8 cellular contexts compared by ENCODE assay signal in the genomic region with DNA sequence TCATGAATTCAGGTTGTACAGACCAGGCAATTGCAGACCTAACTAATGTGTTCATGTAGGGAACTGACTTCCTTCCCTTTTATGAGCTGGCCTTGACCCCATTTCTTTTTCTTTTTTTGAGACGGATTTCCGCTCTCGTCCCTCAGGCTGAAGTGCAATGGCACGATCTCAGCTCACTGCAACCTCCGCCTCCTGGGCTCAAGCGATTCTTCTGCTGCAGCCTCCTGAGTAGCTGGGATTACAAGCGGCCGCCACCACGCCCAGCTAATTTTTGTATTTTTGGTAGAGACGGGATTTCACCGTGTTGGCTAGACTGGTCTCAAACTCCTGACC. TPM values are rescaled to one million over a fixed set of nuclear protein-coding genes. Genes with fewer than 3 reads are reported as not detected.
DNase-seq lines count a peak whose midpoint lies in the region; ATAC-seq and TF ChIP-seq lines count a peak whose summit lies in the region.
"Not testable (repeated sequence)": the region's sequence is repeated elsewhere in the genome, so short reads cannot be mapped to it uniquely, and the experiment has no call there.

No MANE protein-coding gene starts in this region.

- not testable (repeated sequence) for H3K4me3 ChIP-seq in Caco-2 (ENCODE audit: low read depth, low read length); naive thymus-derived CD4-positive, alpha-beta T cell (ENCODE audit: low read length)
- H3K4me3 ChIP-seq in foreskin fibroblast (ENCODE audit: low read depth in 1 of 2, low read length in 2 of 2) (peak overlapping the region; percentile 70 to 71), skeletal muscle tissue (ENCODE audit: low read length in 3 of 3) (peak overlapping the region; percentile 65 to 75 (median 74)), vagina (peak overlapping the region; percentile 66 to 84)

- not testable (repeated sequence) for BruUV-seq in Caco-2 (replicated peaks; lab: Mats Ljungman, UMichigan)

- H3K27ac Mint-ChIP-seq in Caco-2 (ENCODE audit: unreplicated experiment); activated CD8-positive, alpha-beta memory T cell treated with anti-CD3 and anti-CD28 coated beads, Interleukin-2, amount 10 ng/mL, durations not matched to agents 7 days and 5 days: not testable (repeated sequence)
- H3K27ac Mint-ChIP-seq in T-cell, result peak overlapping the region; percentile 88 to 92
- H3K27ac Mint-ChIP-seq in naive thymus-derived CD4-positive, alpha-beta T cell, result peak overlapping the region in 6 of 9 donors; percentile 20 to 92 (median 77)

- not testable (repeated sequence) for H3K4me1 ChIP-seq in Caco-2
- H3K4me1 ChIP-seq in naive thymus-derived CD4-positive, alpha-beta T cell (ENCODE audit: control insufficient read depth in 2 of 2, insufficient read depth in 2 of 2, low read length in 2 of 2), result peaks cover 7 to 13% of the 10 kb centered on the region in 2 donors
- H3K4me1 ChIP-seq in skeletal muscle tissue (ENCODE audit: control insufficient read depth in 3 of 3, insufficient read depth in 3 of 3, low read length in 3 of 3) (peaks cover 34 to 52% (median 38%) of the 10 kb centered on the region in 3 donors), vagina (peaks cover 74% of the 10 kb centered on the region)

- POLR2A ChIA-PET in Caco-2 (lab: Charles Lee), result interaction anchor here (0.6 to 0.7 kb wide), 2 partner anchors 26 to 108 kb away, joined by 3 read pairs; no protein-coding TSS in a partner anchor
- POLR2A ChIA-PET in T-cell (lab: Charles Lee), result not testable (repeated sequence)
- POLR2A ChIA-PET in naive thymus-derived CD4-positive, alpha-beta T cell (lab: Charles Lee), result interaction anchor here (0.6 to 1.1 kb wide), 4 partner anchors 26 to 1994 kb away, joined by 3 to 5 read pairs (median 4); no protein-coding TSS in a partner anchor

- not testable (repeated sequence) for H3K27me3 Mint-ChIP-seq in Caco-2 (ENCODE audit: insufficient read depth, unreplicated experiment); T-cell; activated CD8-positive, alpha-beta memory T cell treated with anti-CD3 and anti-CD28 coated beads, Interleukin-2, amount 10 ng/mL, durations not matched to agents 7 days and 5 days; naive thymus-derived CD4-positive, alpha-beta T cell

- not testable (repeated sequence) for H3K27me3 ChIP-seq in Caco-2 (replicated peaks; ENCODE audit: control insufficient read depth, insufficient read depth, low read length); naive thymus-derived CD4-positive, alpha-beta T cell (ENCODE audit: control insufficient read depth in 2 of 2, insufficient read depth in 2 of 2, low read length in 2 of 2); skeletal muscle tissue (ENCODE audit: control insufficient read depth in 3 of 3, insufficient read depth in 3 of 3, low read length in 3 of 3); vagina

- TF ChIP-seq POLR2A in vagina (IDR thresholded peaks at IDR 0.05), result not testable (repeated sequence)

- not testable (repeated sequence) for H3K9me3 Mint-ChIP-seq in Caco-2 (ENCODE audit: unreplicated experiment); T-cell; activated CD8-positive, alpha-beta memory T cell treated with anti-CD3 and anti-CD28 coated beads, Interleukin-2, amount 10 ng/mL, durations not matched to agents 7 days and 5 days (ENCODE audit: low read depth); naive thymus-derived CD4-positive, alpha-beta T cell

- intact Hi-C loops in Caco-2 (cut with micrococcal nuclease; ENCODE audit: unreplicated experiment); naive thymus-derived CD4-positive, alpha-beta T cell (cut with micrococcal nuclease); vagina (cut with DNase I): not testable (repeated sequence)

- peaks cover 79% of the 10 kb centered on the region for H3K36me3 Mint-ChIP-seq in Caco-2 (ENCODE audit: insufficient read depth, unreplicated experiment)
- H3K36me3 Mint-ChIP-seq in T-cell, result peaks cover 22% of the 10 kb centered on the region
- H3K36me3 Mint-ChIP-seq in activated CD8-positive, alpha-beta memory T cell treated with anti-CD3 and anti-CD28 coated beads, Interleukin-2, amount 10 ng/mL, durations not matched to agents 7 days and 5 days, result peaks cover 43% of the 10 kb centered on the region
- peaks cover 0 to 26% (median 6%) of the 10 kb centered on the region in 5 donors for H3K36me3 Mint-ChIP-seq in naive thymus-derived CD4-positive, alpha-beta T cell

- H3K4me1 Mint-ChIP-seq in Caco-2 (ENCODE audit: low read depth, unreplicated experiment), result peaks cover 21% of the 10 kb centered on the region
- H3K4me1 Mint-ChIP-seq in T-cell, result peaks cover 35 to 50% (median 49%) of the 10 kb centered on the region in 3 donors
- peaks cover 44% of the 10 kb centered on the region for H3K4me1 Mint-ChIP-seq in activated CD8-positive, alpha-beta memory T cell treated with anti-CD3 and anti-CD28 coated beads, Interleukin-2, amount 10 ng/mL, durations not matched to agents 7 days and 5 days
- peaks cover 20 to 50% (median 39%) of the 10 kb centered on the region in 7 donors for H3K4me1 Mint-ChIP-seq in naive thymus-derived CD4-positive, alpha-beta T cell

- not testable (repeated sequence) for ATAC-seq in T-cell (replicated peaks in 1 of 4); activated CD8-positive, alpha-beta memory T cell treated with anti-CD3 and anti-CD28 coated beads, Interleukin-2, amount 10 ng/mL, durations not matched to agents 7 days and 5 days; naive thymus-derived CD4-positive, alpha-beta T cell

- not testable (repeated sequence) for TF ChIP-seq CTCF in Caco-2 (IDR thresholded peaks at IDR 0.05; ENCODE audit: insufficient read depth in 1 of 2, low read depth in 1 of 2, low read length in 1 of 2, severe bottlenecking in 1 of 2, unreplicated experiment in 1 of 2); foreskin fibroblast (IDR thresholded peaks at IDR 0.05; ENCODE audit: low read depth, low read length); vagina (IDR thresholded peaks at IDR 0.05)

- DNase-seq in Caco-2; T-cell; activated CD8-positive, alpha-beta memory T cell treated with anti-CD3 and anti-CD28 coated beads, Interleukin-2, amount 10 ng/mL, durations not matched to agents 7 days and 5 days; foreskin fibroblast; naive thymus-derived CD4-positive, alpha-beta T cell; vagina (ENCODE audit: extremely low spot score in 2 of 2): not testable (repeated sequence)
- peak; percentile 27 for DNase-seq in central memory CD4-positive, alpha-beta T cell

- H3K9me3 ChIP-seq in Caco-2; naive thymus-derived CD4-positive, alpha-beta T cell (ENCODE audit: control insufficient read depth in 2 of 3, low read length in 3 of 3); skeletal muscle tissue (ENCODE audit: control insufficient read depth in 3 of 3, low read length in 3 of 3); vagina: not testable (repeated sequence)

- H3K9ac ChIP-seq in skeletal muscle tissue (ENCODE audit: low read depth in 1 of 3, low read length in 3 of 3), result peak overlapping the region in 2 of 3 donors; percentile 76 to 91

- H3K4me3 Mint-ChIP-seq in Caco-2 (ENCODE audit: unreplicated experiment) (peak overlapping the region; percentile 11), T-cell (peak overlapping the region; percentile 82 to 87 (median 87))
- H3K4me3 Mint-ChIP-seq in activated CD8-positive, alpha-beta memory T cell treated with anti-CD3 and anti-CD28 coated beads, Interleukin-2, amount 10 ng/mL, durations not matched to agents 7 days and 5 days, result peak overlapping the region; percentile 13
- peak overlapping the region; percentile 39 to 91 (median 85) for H3K4me3 Mint-ChIP-seq in naive thymus-derived CD4-positive, alpha-beta T cell

- H3K27ac ChIP-seq in naive thymus-derived CD4-positive, alpha-beta T cell (ENCODE audit: low read depth, low read length), result not testable (repeated sequence)
- H3K27ac ChIP-seq in skeletal muscle tissue (ENCODE audit: low read depth, low read length), result peak overlapping the region; percentile 89
- peak overlapping the region; percentile 85 for H3K27ac ChIP-seq in vagina

- not testable (repeated sequence) for H3K36me3 ChIP-seq in Caco-2 (ENCODE audit: control insufficient read depth, insufficient read depth, low read length)
- peaks cover 0 to 39% (median 0%) of the 10 kb centered on the region in 3 experiments for H3K36me3 ChIP-seq in naive thymus-derived CD4-positive, alpha-beta T cell (ENCODE audit: control insufficient read depth in 2 of 3, insufficient read depth in 3 of 3, low read length in 3 of 3)
- H3K36me3 ChIP-seq in skeletal muscle tissue (ENCODE audit: control insufficient read depth in 3 of 3, insufficient read depth in 3 of 3, low read length in 3 of 3), result peaks cover 35 to 41% (median 38%) of the 10 kb centered on the region in 3 donors
- H3K36me3 ChIP-seq in vagina, result peaks cover 0 to 29% of the 10 kb centered on the region in 2 donors

- CTCF ChIA-PET in Caco-2 (lab: Charles Lee); T-cell (lab: Charles Lee); naive thymus-derived CD4-positive, alpha-beta T cell (lab: Charles Lee): not testable (repeated sequence)
- CTCF ChIA-PET in activated CD8-positive, alpha-beta memory T cell treated with anti-CD3 and anti-CD28 coated beads, Interleukin-2, amount 10 ng/mL, durations not matched to agents 7 days and 5 days (lab: Charles Lee), result interaction anchor here (1.1 to 2.0 kb wide), 3 partner anchors 13 to 211 kb away, joined by 3 to 5 read pairs (median 3); partner anchors contain the start of genes DDX55 and SBNO1

RNA-seq across cellular contexts. Expression of gene KMT5A, which starts 7.1 kb away (rescaled TPM):
- total RNA-seq in Caco-2 (2022) (64.6 and 79.2 TPM in 2 replicates), T-cell (10 to 100 TPM; 21.1 to 34.2 (median 31.8) TPM), skeletal muscle tissue (19.3 TPM), vagina (42.2 TPM)
- total RNA-seq in activated CD8-positive, alpha-beta memory T cell treated with anti-CD3 and anti-CD28 coated beads, Interleukin-2, amount 10 ng/mL, durations not matched to agents 7 days and 5 days, result 10 to 100 TPM; 76.3 to 79.3 TPM
- total RNA-seq in naive thymus-derived CD4-positive, alpha-beta T cell, result 10 to 100 TPM; 24.4 to 57.4 (median 28.3) TPM
- polyA plus RNA-seq in naive thymus-derived CD4-positive, alpha-beta T cell, result 1 to 10 TPM; 1.4 to 3.1 TPM

RNA-seq across cellular contexts. Expression of gene SBNO1, which starts 26.4 kb away (rescaled TPM):
- 53.8 and 54.9 TPM in 2 replicates for total RNA-seq in Caco-2 (2022)
- 10 to 100 TPM; 36.1 to 42.1 (median 38.6) TPM for total RNA-seq in T-cell
- 10 to 100 TPM; 35.7 to 45.3 TPM for total RNA-seq in activated CD8-positive, alpha-beta memory T cell treated with anti-CD3 and anti-CD28 coated beads, Interleukin-2, amount 10 ng/mL, durations not matched to agents 7 days and 5 days
- total RNA-seq in naive thymus-derived CD4-positive, alpha-beta T cell, result 10 to 100 TPM; 30.1 to 49.9 (median 43.7) TPM
- 10 to 100 TPM; 31.6 to 34.0 TPM for polyA plus RNA-seq in naive thymus-derived CD4-positive, alpha-beta T cell
- total RNA-seq in skeletal muscle tissue, result 11.5 TPM
- total RNA-seq in vagina, result 15.0 TPM

RNA-seq across cellular contexts. Expression of gene RILPL2, which starts 45.4 kb away (rescaled TPM):
- total RNA-seq in Caco-2 (2022), result 3.1 and 3.2 TPM in 2 replicates
- 10 to 100 TPM in 1 of 5 donors, 1 to 10 TPM in 4; 6.0 to 10.2 (median 7.1) TPM for total RNA-seq in T-cell
- 10 to 100 TPM in 1 of 2 experiments, 1 to 10 TPM in 1; 6.3 to 11.3 TPM for total RNA-seq in activated CD8-positive, alpha-beta memory T cell treated with anti-CD3 and anti-CD28 coated beads, Interleukin-2, amount 10 ng/mL, durations not matched to agents 7 days and 5 days
- total RNA-seq in naive thymus-derived CD4-positive, alpha-beta T cell, result 10 to 100 TPM in 1 of 5 experiments, 1 to 10 TPM in 4; 4.3 to 12.8 (median 5.6) TPM
- 1 to 10 TPM; 5.5 to 5.6 TPM for polyA plus RNA-seq in naive thymus-derived CD4-positive, alpha-beta T cell
- total RNA-seq in skeletal muscle tissue, result 1.0 TPM
- total RNA-seq in vagina, result 9.6 TPM

Comparison
In these comparisons a context has a peak if more than half of its experiments do, and no peak if none do; other contexts are left out.
1. H3K4me3 Mint-ChIP-seq: peak in every context shown above with its lines; median percentile 87 in T-cell; 85 in naive thymus-derived CD4-positive, alpha-beta T cell; 13 in activated CD8-positive, alpha-beta memory T cell treated with anti-CD3 and anti-CD28 coated beads, Interleukin-2, amount 10 ng/mL, durations not matched to agents 7 days and 5 days; 11 in Caco-2.